ENCODE assay signal across 1 cellular context in the genomic region with DNA sequence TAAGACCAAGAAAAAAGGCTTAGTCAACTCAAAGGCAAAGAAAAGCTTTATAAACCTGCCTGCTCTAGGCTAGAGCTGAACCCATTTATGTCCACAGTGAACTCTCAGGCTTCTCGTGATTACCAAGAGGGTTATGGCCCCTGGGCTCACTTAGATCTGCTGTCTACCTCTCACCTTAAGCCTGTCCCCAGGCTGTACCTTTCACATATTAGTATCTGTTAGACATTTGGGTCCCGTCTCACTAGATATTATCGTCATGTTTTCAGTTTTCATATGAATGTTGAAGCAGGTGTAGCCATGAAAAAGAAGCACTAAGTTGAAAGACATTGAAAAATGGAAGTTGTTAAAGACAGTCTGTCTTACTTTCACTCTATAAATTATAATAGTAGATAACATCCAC.
TF ChIP-seq lines count a peak whose summit lies in the region.

No MANE protein-coding gene starts in this region.

TF ChIP-seq in GM23338, 12 proteins besides CTCF, POLR2A, EP300 and RAD21:
- no peak for TF ChIP-seq POLR2AphosphoS5 (IDR thresholded peaks at IDR 0.05; ENCODE audit: low read depth)
- TF ChIP-seq JUNB (IDR thresholded peaks at IDR 0.05; ENCODE audit: unreplicated experiment): no peak
- TF ChIP-seq EZH2phosphoT487 (IDR thresholded peaks at IDR 0.05; ENCODE audit: unreplicated experiment): no peak
- no peak for TF ChIP-seq REST (IDR thresholded peaks at IDR 0.05; ENCODE audit: unreplicated experiment)
- TF ChIP-seq ZNF331 (CRISPR knock-in tag; IDR thresholded peaks at IDR 0.05; ENCODE audit: low read depth): no peak
- no peak for TF ChIP-seq EZH2 (IDR thresholded peaks at IDR 0.05; ENCODE audit: low read depth, unreplicated experiment)
- TF ChIP-seq NANOG (IDR thresholded peaks at IDR 0.05; ENCODE audit: borderline replicate concordance): no peak
- no peak for TF ChIP-seq STAT1 (IDR thresholded peaks at IDR 0.05; ENCODE audit: unreplicated experiment)
- TF ChIP-seq CREB1 (CRISPR knock-in tag; IDR thresholded peaks at IDR 0.05; ENCODE audit: low read depth): no peak
- TF ChIP-seq, protein P1, sequence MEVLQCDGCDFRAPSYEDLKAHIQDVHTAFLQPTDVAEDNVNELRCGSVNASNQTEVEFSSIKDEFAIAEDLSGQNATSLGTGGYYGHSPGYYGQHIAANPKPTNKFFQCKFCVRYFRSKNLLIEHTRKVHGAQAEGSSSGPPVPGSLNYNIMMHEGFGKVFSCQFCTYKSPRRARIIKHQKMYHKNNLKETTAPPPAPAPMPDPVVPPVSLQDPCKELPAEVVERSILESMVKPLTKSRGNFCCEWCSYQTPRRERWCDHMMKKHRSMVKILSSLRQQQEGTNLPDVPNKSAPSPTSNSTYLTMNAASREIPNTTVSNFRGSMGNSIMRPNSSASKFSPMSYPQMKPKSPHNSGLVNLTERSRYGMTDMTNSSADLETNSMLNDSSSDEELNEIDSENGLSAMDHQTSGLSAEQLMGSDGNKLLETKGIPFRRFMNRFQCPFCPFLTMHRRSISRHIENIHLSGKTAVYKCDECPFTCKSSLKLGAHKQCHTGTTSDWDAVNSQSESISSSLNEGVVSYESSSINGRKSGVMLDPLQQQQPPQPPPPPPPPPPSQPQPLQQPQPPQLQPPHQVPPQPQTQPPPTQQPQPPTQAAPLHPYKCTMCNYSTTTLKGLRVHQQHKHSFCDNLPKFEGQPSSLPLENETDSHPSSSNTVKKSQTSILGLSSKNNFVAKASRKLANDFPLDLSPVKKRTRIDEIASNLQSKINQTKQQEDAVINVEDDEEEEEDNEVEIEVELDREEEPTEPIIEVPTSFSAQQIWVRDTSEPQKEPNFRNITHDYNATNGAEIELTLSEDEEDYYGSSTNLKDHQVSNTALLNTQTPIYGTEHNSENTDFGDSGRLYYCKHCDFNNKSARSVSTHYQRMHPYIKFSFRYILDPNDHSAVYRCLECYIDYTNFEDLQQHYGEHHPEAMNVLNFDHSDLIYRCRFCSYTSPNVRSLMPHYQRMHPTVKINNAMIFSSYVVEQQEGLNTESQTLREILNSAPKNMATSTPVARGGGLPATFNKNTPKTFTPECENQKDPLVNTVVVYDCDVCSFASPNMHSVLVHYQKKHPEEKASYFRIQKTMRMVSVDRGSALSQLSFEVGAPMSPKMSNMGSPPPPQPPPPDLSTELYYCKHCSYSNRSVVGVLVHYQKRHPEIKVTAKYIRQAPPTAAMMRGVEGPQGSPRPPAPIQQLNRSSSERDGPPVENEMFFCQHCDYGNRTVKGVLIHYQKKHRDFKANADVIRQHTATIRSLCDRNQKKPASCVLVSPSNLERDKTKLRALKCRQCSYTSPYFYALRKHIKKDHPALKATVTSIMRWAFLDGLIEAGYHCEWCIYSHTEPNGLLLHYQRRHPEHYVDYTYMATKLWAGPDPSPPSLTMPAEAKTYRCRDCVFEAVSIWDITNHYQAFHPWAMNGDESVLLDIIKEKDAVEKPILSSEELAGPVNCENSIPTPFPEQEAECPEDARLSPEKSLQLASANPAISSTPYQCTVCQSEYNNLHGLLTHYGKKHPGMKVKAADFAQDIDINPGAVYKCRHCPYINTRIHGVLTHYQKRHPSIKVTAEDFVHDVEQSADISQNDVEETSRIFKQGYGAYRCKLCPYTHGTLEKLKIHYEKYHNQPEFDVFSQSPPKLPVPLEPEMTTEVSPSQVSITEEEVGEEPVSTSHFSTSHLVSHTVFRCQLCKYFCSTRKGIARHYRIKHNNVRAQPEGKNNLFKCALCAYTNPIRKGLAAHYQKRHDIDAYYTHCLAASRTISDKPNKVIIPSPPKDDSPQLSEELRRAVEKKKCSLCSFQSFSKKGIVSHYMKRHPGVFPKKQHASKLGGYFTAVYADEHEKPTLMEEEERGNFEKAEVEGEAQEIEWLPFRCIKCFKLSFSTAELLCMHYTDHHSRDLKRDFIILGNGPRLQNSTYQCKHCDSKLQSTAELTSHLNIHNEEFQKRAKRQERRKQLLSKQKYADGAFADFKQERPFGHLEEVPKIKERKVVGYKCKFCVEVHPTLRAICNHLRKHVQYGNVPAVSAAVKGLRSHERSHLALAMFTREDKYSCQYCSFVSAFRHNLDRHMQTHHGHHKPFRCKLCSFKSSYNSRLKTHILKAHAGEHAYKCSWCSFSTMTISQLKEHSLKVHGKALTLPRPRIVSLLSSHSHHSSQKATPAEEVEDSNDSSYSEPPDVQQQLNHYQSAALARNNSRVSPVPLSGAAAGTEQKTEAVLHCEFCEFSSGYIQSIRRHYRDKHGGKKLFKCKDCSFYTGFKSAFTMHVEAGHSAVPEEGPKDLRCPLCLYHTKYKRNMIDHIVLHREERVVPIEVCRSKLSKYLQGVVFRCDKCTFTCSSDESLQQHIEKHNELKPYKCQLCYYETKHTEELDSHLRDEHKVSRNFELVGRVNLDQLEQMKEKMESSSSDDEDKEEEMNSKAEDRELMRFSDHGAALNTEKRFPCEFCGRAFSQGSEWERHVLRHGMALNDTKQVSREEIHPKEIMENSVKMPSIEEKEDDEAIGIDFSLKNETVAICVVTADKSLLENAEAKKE (CRISPR knock-in tag; IDR thresholded peaks at IDR 0.05): no peak
- TF ChIP-seq, protein P2, sequence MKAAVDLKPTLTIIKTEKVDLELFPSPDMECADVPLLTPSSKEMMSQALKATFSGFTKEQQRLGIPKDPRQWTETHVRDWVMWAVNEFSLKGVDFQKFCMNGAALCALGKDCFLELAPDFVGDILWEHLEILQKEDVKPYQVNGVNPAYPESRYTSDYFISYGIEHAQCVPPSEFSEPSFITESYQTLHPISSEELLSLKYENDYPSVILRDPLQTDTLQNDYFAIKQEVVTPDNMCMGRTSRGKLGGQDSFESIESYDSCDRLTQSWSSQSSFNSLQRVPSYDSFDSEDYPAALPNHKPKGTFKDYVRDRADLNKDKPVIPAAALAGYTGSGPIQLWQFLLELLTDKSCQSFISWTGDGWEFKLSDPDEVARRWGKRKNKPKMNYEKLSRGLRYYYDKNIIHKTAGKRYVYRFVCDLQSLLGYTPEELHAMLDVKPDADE (IDR thresholded peaks at IDR 0.05): no peak
- TF ChIP-seq ZNF114 (CRISPR knock-in tag; IDR thresholded peaks at IDR 0.05): no peak
